In genomic region chr4:74311696-74312313, GRCh38 we compare ENCODE assay signal across 8 cellular contexts. TPM values are rescaled to one million over a fixed set of nuclear protein-coding genes. Genes with fewer than 3 reads are reported as not detected.
DNase-seq lines count a peak whose midpoint lies in the region; ATAC-seq lines count a peak whose summit lies in the region.

No MANE protein-coding gene starts in this region.

- ATAC-seq in GM19395 (IDR thresholded peaks at IDR 0.05; ENCODE audit: unreplicated experiment) = peak; percentile 70

- DNase-seq in NCI-H524 (lab: John Stamatoyannopoulos, UW) (peak; percentile 8 to 40), NCI-H524 treated with DMSO at 0.1 percent for 48 hours (lab: John Stamatoyannopoulos, UW) (no peak), Kasumi-1 (lab: John Stamatoyannopoulos, UW) (peak; percentile 56 to 83), SW480 (ENCODE audit: low spot score) (peak; percentile 41), foreskin melanocyte (peak; percentile 48), renal cortical epithelial cell (ENCODE audit: low read depth) (peak; percentile 76), islet precursor cell (no peak)

RNA-seq across cellular contexts. Expression of gene EPGN, which starts 3.5 kb away (rescaled TPM):
- total RNA-seq in renal cortical epithelial cell = 5.3 and 22.7 TPM in 2 replicates

RNA-seq across cellular contexts. Expression of gene EREG, which starts 53.1 kb away (rescaled TPM):
- 2.0 and 35.9 TPM in 2 replicates for total RNA-seq in renal cortical epithelial cell

Comparison
In these comparisons a context has a peak if more than half of its experiments do, and no peak if none do; other contexts are left out.
1. DNase-seq: peak in NCI-H524 (2 of 2), Kasumi-1 (2 of 2), SW480 (single experiment), foreskin melanocyte (single experiment) and renal cortical epithelial cell (single experiment); none in NCI-H524 treated with DMSO at 0.1 percent for 48 hours (single experiment) and islet precursor cell (single experiment).